Comparison of ENCODE assay signal across 18 cellular contexts in the genomic region with DNA sequence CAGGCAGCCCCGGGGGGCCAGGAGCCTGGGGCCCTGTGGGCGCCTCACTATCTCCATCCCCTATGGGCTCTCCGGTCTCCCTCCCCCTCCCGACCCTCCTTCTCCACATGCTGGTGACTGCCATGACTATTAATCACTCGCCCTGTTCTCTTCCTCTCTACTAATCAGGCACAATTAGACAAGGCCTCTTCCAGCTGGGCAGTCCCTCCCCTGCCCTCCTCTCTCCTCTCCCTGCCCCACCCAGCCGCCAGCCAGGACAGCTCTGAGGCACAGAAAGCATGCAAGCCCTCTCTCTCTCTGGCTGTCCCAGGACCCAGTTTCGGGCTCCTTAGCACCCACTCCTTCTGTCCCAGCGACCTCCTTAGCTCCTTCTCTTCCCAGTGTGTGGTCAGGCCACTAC. TPM values are rescaled to one million over a fixed set of nuclear protein-coding genes. Genes with fewer than 3 reads are reported as not detected.
A peak's percentile ranks its signal among the peaks of the same experiment; 100 is the strongest.
DNase-seq lines count a peak whose midpoint lies in the region; ATAC-seq and TF ChIP-seq lines count a peak whose summit lies in the region.
"Had no signal": no experiment of that assay in that cellular context is flagged by ENCODE, and none has a peak within 500 bp of the region (broad histone marks: within the 10 kb centered on the region; RNA-seq: fewer than 3 reads in every experiment).

No MANE protein-coding gene starts in this region.

- ATAC-seq in HG03108 (IDR thresholded peaks at IDR 0.05; ENCODE audit: unreplicated experiment) = no peak
- ATAC-seq: effector memory CD8-positive, alpha-beta T cell had no signal

- TF ChIP-seq POLR2A in erythroblast (IDR thresholded peaks at IDR 0.05; ENCODE audit: low read length) = no peak

- DNase-seq in AG20443 (ENCODE audit: low spot score) (peak; percentile 39), HUDEP-2 (lab: John Stamatoyannopoulos, UW; ENCODE audit: unreplicated experiment in 76 of 76) (peak in 52 of 76 experiments; percentile 3 to 71 (median 36)), erythroblast (lab: John Stamatoyannopoulos, UW) (peak; percentile 58 to 66), mesenteric fat pad (ENCODE audit: low spot score) (no peak), NCI-H2081 treated with DMSO at 0.1 percent for 48 hours (lab: John Stamatoyannopoulos, UW) (no peak)
- DNase-seq: ACHN; activated CD4-positive, alpha-beta T cell treated with anti-CD3 and anti-CD28 coated beads, Interleukin-2, amount 10 ng/mL, durations not matched to agents 7 days and 5 days; activated naive CD8-positive, alpha-beta T cell treated with anti-CD3 and anti-CD28 coated beads for 36 hours; effector memory CD8-positive, alpha-beta T cell; GDM1; MG63; NCI-H1436; NCI-H526; small intestine; stimulated activated CD4-positive, alpha-beta T cell treated with anti-CD3 and anti-CD28 coated beads, Interleukin-4, amount 100 ng/mL, for 24 hours; tibial artery had no signal

RNA-seq across cellular contexts. Expression of a gene that starts 5.8 kb away (rescaled TPM):
- not detected for total RNA-seq in mesenteric fat pad
- total RNA-seq: activated CD4-positive, alpha-beta T cell treated with anti-CD3 and anti-CD28 coated beads, Interleukin-2, amount 10 ng/mL, durations not matched to agents 7 days and 5 days; activated naive CD8-positive, alpha-beta T cell treated with anti-CD3 and anti-CD28 coated beads for 36 hours; activated T-helper 2 cell treated with anti-CD3 and anti-CD28 coated beads, Interferon-gamma antibody, Interleukin-2, Interleukin-4, amounts not matched to agents 10 μg/mL and 5 μg/mL and 100 μg/mL, durations not matched to agents 14 hours and 24 hours and 36 hours had no signal

RNA-seq across cellular contexts. Expression of a gene that starts 21.4 kb away (rescaled TPM):
- total RNA-seq in mesenteric fat pad = 32.4 TPM

RNA-seq across cellular contexts. Expression of a gene that starts 23.5 kb away (rescaled TPM):
- total RNA-seq in mesenteric fat pad = 24.1 TPM

RNA-seq across cellular contexts. Expression of a gene that starts 23.7 kb away (rescaled TPM):
- 2.6 TPM for total RNA-seq in mesenteric fat pad

RNA-seq across cellular contexts. Expression of a gene that starts 51.3 kb away (rescaled TPM):
- 61.5 TPM for total RNA-seq in mesenteric fat pad
- total RNA-seq: activated CD4-positive, alpha-beta T cell treated with anti-CD3 and anti-CD28 coated beads, Interleukin-2, amount 10 ng/mL, durations not matched to agents 7 days and 5 days had no signal

Comparison
In these comparisons a context has a peak if more than half of its experiments do, and no peak if none do; other contexts are left out.
1. DNase-seq: peak in AG20443 (single experiment), HUDEP-2 (52 of 76) and erythroblast (2 of 2); none in mesenteric fat pad (single experiment) and NCI-H2081 treated with DMSO at 0.1 percent for 48 hours (single experiment).